1 cellular context compared by ENCODE assay signal in the genomic region with DNA sequence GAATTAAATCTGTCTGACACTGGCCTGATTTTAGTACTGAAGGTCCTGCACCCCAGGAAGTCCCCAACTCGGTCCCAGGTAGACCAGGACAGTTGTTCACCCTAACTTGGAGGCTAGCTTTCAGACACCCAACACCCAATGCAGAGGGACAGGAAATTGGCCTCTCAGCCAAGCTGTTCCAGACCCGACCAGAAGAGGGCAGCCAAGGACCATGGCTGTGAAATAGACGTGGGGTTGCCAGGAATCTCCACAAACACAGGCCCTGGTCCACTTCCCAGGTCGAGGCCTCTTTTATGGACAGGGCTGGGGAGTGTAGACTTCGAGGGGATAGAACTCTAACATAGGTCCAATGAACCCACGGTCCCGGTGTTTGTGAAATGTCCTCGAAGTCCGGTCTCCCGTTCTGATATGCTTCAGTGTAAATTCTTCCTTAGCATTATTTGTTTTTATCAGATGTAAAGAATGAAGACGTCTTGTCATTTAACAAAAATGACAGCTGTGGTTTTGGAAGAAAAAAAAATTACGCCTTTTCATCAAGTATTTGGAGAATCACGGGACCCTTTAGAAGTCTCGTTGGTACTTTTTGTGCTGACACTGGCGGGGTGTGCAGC.
TF ChIP-seq lines count a peak whose summit lies in the region.

No MANE protein-coding gene starts in this region.

TF ChIP-seq in K562, 482 proteins besides CTCF, POLR2A, EP300 and RAD21 (continued from another document):
- TF ChIP-seq, protein P1, sequence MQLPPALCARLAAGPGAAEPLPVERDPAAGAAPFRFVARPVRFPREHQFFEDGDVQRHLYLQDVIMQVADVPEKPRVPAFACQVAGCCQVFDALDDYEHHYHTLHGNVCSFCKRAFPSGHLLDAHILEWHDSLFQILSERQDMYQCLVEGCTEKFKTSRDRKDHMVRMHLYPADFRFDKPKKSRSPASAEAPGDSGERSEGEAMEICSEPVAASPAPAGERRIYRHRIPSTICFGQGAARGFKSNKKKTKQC (CRISPR knock-in tag; IDR thresholded peaks at IDR 0.05) = no peak
- no peak for TF ChIP-seq SRF (CRISPR knock-in tag; IDR thresholded peaks at IDR 0.05)
- TF ChIP-seq NCOR1 (IDR thresholded peaks at IDR 0.05) = no peak
- TF ChIP-seq SIN3A (IDR thresholded peaks at IDR 0.05; ENCODE audit: borderline replicate concordance in 2 of 2, control insufficient read depth in 1 of 2, low read depth in 2 of 2, low read length in 2 of 2) = no peak
- no peak for TF ChIP-seq SMAD2 (IDR thresholded peaks at IDR 0.05; ENCODE audit: low read depth, low read length)
- TF ChIP-seq ZNF561 (CRISPR knock-in tag; conservative IDR thresholded peaks at IDR 0.05) = no peak
- peak; percentile 87 for TF ChIP-seq SMC3 (conservative IDR thresholded peaks at IDR 0.05; ENCODE audit: insufficient read depth, low read depth, low read length)
- no peak for TF ChIP-seq EHMT2 (IDR thresholded peaks at IDR 0.05)
- TF ChIP-seq RB1 (IDR thresholded peaks at IDR 0.05; ENCODE audit: low read depth) = 0 out of 2 replicates have a peak, but pooled peaks have one; percentile 23
- TF ChIP-seq, protein P2, sequence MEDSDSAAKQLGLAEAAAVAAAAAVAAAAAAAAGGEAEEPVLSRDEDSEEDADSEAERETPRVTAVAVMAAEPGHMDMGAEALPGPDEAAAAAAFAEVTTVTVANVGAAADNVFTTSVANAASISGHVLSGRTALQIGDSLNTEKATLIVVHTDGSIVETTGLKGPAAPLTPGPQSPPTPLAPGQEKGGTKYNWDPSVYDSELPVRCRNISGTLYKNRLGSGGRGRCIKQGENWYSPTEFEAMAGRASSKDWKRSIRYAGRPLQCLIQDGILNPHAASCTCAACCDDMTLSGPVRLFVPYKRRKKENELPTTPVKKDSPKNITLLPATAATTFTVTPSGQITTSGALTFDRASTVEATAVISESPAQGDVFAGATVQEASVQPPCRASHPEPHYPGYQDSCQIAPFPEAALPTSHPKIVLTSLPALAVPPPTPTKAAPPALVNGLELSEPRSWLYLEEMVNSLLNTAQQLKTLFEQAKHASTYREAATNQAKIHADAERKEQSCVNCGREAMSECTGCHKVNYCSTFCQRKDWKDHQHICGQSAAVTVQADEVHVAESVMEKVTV (CRISPR knock-in tag; IDR thresholded peaks at IDR 0.05) = peak; percentile 69; the same call in 1 of the 2 replicates
- TF ChIP-seq KLF16 (IDR thresholded peaks at IDR 0.05) = peak; percentile 33; the same call in 1 of the 2 replicates
- TF ChIP-seq NFIC (IDR thresholded peaks at IDR 0.05) = peak; percentile 28
- no peak for TF ChIP-seq ZC3H4 (CRISPR knock-in tag; IDR thresholded peaks at IDR 0.05; ENCODE audit: borderline replicate concordance)
- no peak for TF ChIP-seq HDAC1 (IDR thresholded peaks at IDR 0.05)
- no peak for TF ChIP-seq NELFE (IDR thresholded peaks at IDR 0.05; ENCODE audit: insufficient read depth, insufficient read length)
- no peak for TF ChIP-seq ZNF274 (IDR thresholded peaks at IDR 0.05; ENCODE audit: borderline replicate concordance, low read depth, low read length)
- no peak for TF ChIP-seq NFXL1 (CRISPR knock-in tag; IDR thresholded peaks at IDR 0.05)
- TF ChIP-seq CC2D1A (IDR thresholded peaks at IDR 0.05) = peak; percentile 35; the same call in 1 of the 2 replicates
